ENCODE assay signal across 1 cellular context in the genomic region with DNA sequence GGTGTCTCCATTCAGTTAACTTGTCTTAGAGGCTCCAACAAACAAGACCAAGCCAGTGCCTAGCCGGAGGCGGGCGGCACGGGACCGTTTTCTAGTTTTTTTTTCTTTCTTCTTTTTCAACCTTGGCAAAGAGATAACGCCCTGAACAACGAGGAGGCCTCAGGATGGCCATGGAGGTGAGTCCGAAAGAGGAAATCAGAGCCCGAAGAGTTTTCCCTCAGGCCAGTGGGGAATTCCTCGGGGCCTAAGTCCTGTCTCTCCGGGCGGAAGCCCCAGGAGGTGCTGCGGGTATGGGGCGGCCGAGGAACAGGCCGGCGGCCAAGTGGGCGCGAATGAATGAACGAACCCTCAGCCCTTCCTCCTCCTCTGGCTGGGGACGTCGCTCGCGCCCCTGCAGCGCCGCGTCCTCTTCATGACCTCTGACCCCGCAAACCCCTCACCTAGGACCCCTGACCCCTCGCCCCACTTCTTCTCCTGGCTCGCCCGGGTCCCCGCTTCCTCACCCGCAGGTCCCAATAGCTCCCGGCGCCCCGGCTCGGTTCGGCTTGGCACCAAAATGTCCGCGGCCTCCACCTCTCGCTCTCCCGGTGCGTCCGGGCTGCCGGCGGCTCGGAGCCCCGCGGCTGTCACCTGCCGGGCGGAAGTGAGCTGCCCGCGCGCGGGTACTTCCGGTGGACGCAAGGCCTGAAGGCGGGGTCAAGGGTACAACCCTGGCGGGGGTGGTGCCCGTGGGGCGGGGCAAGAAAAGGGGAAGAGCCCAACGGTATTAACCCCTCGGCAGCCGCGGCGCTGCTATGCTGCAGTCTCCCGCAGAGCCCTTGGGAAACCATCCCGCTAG.
TF ChIP-seq lines count a peak whose summit lies in the region.

A gene (minus strand): TSS at position 650 of the 838 bp plus-strand sequence. CDS start 21,327 bp downstream, outside the sequence.

TF ChIP-seq in K562, 482 proteins besides CTCF, POLR2A, EP300 and RAD21 (continued from another document and continues in another):
- TF ChIP-seq, protein P1, sequence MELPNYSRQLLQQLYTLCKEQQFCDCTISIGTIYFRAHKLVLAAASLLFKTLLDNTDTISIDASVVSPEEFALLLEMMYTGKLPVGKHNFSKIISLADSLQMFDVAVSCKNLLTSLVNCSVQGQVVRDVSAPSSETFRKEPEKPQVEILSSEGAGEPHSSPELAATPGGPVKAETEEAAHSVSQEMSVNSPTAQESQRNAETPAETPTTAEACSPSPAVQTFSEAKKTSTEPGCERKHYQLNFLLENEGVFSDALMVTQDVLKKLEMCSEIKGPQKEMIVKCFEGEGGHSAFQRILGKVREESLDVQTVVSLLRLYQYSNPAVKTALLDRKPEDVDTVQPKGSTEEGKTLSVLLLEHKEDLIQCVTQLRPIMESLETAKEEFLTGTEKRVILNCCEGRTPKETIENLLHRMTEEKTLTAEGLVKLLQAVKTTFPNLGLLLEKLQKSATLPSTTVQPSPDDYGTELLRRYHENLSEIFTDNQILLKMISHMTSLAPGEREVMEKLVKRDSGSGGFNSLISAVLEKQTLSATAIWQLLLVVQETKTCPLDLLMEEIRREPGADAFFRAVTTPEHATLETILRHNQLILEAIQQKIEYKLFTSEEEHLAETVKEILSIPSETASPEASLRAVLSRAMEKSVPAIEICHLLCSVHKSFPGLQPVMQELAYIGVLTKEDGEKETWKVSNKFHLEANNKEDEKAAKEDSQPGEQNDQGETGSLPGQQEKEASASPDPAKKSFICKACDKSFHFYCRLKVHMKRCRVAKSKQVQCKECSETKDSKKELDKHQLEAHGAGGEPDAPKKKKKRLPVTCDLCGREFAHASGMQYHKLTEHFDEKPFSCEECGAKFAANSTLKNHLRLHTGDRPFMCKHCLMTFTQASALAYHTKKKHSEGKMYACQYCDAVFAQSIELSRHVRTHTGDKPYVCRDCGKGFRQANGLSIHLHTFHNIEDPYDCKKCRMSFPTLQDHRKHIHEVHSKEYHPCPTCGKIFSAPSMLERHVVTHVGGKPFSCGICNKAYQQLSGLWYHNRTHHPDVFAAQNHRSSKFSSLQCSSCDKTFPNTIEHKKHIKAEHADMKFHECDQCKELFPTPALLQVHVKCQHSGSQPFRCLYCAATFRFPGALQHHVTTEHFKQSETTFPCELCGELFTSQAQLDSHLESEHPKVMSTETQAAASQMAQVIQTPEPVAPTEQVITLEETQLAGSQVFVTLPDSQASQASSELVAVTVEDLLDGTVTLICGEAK (IDR thresholded peaks at IDR 0.05), result peak; percentile 96
- TF ChIP-seq, protein P1 (CRISPR knock-in tag; IDR thresholded peaks at IDR 0.05), result no peak
- TF ChIP-seq SMARCA4 (IDR thresholded peaks at IDR 0.05), result no peak
- peak; percentile 58 for TF ChIP-seq ATF7 (IDR thresholded peaks at IDR 0.05)
- TF ChIP-seq MTA3 (IDR thresholded peaks at IDR 0.05; ENCODE audit: borderline replicate concordance), result 0 out of 2 replicates have a peak, but pooled peaks have one; percentile 37
- TF ChIP-seq PTBP1 (IDR thresholded peaks at IDR 0.05; ENCODE audit: low read depth, low read length), result no peak
- TF ChIP-seq, protein P2, sequence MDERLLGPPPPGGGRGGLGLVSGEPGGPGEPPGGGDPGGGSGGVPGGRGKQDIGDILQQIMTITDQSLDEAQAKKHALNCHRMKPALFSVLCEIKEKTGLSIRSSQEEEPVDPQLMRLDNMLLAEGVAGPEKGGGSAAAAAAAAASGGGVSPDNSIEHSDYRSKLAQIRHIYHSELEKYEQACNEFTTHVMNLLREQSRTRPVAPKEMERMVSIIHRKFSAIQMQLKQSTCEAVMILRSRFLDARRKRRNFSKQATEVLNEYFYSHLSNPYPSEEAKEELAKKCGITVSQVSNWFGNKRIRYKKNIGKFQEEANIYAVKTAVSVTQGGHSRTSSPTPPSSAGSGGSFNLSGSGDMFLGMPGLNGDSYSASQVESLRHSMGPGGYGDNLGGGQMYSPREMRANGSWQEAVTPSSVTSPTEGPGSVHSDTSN (CRISPR knock-in tag; IDR thresholded peaks at IDR 0.05; ENCODE audit: low read depth), result no peak
- TF ChIP-seq, protein P2 (tag; conservative IDR thresholded peaks at IDR 0.05; ENCODE audit: low read depth), result no peak
- TF ChIP-seq, protein P3, sequence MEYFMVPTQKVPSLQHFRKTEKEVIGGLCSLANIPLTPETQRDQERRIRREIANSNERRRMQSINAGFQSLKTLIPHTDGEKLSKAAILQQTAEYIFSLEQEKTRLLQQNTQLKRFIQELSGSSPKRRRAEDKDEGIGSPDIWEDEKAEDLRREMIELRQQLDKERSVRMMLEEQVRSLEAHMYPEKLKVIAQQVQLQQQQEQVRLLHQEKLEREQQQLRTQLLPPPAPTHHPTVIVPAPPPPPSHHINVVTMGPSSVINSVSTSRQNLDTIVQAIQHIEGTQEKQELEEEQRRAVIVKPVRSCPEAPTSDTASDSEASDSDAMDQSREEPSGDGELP (CRISPR knock-in tag; IDR thresholded peaks at IDR 0.05; ENCODE audit: borderline replicate concordance), result peak; percentile 85
- TF ChIP-seq MYC (IDR thresholded peaks at IDR 0.05; ENCODE audit: low read depth, low read length), result no peak; the same call in 1 of the 2 replicates
- no peak for TF ChIP-seq MYC (CRISPR knock-in tag; IDR thresholded peaks at IDR 0.05; ENCODE audit: borderline replicate concordance, low read depth)
- TF ChIP-seq COPS2 (conservative IDR thresholded peaks at IDR 0.05), result no peak
- 0 out of 2 replicates have a peak, but pooled peaks have one; percentile 3 for TF ChIP-seq ZNF766 (CRISPR knock-in tag; conservative IDR thresholded peaks at IDR 0.05)
- TF ChIP-seq PHF8 (IDR thresholded peaks at IDR 0.05; ENCODE audit: borderline replicate concordance, low read length), result peak; percentile 76
- no peak for TF ChIP-seq DACH1 (IDR thresholded peaks at IDR 0.05; ENCODE audit: partially characterized antibody)
- TF ChIP-seq, protein P4, sequence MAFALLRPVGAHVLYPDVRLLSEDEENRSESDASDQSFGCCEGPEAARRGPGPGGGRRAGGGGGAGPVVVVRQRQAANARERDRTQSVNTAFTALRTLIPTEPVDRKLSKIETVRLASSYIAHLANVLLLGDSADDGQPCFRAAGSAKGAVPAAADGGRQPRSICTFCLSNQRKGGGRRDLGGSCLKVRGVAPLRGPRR (CRISPR knock-in tag; IDR thresholded peaks at IDR 0.05), result no peak
- TF ChIP-seq SMARCA5 (IDR thresholded peaks at IDR 0.05), result no peak
- TF ChIP-seq NFRKB (IDR thresholded peaks at IDR 0.05; ENCODE audit: low read depth), result no peak
- no peak for TF ChIP-seq TAL1 (IDR thresholded peaks at IDR 0.05)
- no peak for TF ChIP-seq ZNF584 (CRISPR knock-in tag; IDR thresholded peaks at IDR 0.05; ENCODE audit: low read depth)
- TF ChIP-seq, protein P5, sequence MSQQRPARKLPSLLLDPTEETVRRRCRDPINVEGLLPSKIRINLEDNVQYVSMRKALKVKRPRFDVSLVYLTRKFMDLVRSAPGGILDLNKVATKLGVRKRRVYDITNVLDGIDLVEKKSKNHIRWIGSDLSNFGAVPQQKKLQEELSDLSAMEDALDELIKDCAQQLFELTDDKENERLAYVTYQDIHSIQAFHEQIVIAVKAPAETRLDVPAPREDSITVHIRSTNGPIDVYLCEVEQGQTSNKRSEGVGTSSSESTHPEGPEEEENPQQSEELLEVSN (IDR thresholded peaks at IDR 0.05; ENCODE audit: borderline replicate concordance in 1 of 2, extremely low read depth in 1 of 2, insufficient read depth in 1 of 2, insufficient read length in 1 of 2, low read depth in 1 of 2, low read length in 1 of 2, poor library complexity in 1 of 2, severe bottlenecking in 1 of 2), result peak in 1 of 2 experiments; percentile 51
- TF ChIP-seq GABPA (tag; conservative IDR thresholded peaks at IDR 0.05; ENCODE audit: low read depth), result peak; percentile 96
- TF ChIP-seq, protein P6, sequence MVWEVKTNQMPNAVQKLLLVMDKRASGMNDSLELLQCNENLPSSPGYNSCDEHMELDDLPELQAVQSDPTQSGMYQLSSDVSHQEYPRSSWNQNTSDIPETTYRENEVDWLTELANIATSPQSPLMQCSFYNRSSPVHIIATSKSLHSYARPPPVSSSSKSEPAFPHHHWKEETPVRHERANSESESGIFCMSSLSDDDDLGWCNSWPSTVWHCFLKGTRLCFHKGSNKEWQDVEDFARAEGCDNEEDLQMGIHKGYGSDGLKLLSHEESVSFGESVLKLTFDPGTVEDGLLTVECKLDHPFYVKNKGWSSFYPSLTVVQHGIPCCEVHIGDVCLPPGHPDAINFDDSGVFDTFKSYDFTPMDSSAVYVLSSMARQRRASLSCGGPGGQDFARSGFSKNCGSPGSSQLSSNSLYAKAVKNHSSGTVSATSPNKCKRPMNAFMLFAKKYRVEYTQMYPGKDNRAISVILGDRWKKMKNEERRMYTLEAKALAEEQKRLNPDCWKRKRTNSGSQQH (CRISPR knock-in tag; IDR thresholded peaks at IDR 0.05), result no peak
- TF ChIP-seq PPARD (CRISPR knock-in tag; IDR thresholded peaks at IDR 0.05), result no peak
- TF ChIP-seq, protein P7, sequence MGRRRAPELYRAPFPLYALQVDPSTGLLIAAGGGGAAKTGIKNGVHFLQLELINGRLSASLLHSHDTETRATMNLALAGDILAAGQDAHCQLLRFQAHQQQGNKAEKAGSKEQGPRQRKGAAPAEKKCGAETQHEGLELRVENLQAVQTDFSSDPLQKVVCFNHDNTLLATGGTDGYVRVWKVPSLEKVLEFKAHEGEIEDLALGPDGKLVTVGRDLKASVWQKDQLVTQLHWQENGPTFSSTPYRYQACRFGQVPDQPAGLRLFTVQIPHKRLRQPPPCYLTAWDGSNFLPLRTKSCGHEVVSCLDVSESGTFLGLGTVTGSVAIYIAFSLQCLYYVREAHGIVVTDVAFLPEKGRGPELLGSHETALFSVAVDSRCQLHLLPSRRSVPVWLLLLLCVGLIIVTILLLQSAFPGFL (CRISPR knock-in tag; IDR thresholded peaks at IDR 0.05), result no peak
- no peak for TF ChIP-seq ZNF551 (CRISPR knock-in tag; IDR thresholded peaks at IDR 0.05)
- no peak for TF ChIP-seq DPF2 (IDR thresholded peaks at IDR 0.05)
- TF ChIP-seq BMI1 (IDR thresholded peaks at IDR 0.05; ENCODE audit: low read length), result no peak
- no peak for TF ChIP-seq RBM34 (IDR thresholded peaks at IDR 0.05; ENCODE audit: borderline replicate concordance, insufficient read depth, low read length)
- TF ChIP-seq ZNF263 (CRISPR knock-in tag; IDR thresholded peaks at IDR 0.05; ENCODE audit: borderline replicate concordance), result no peak
- TF ChIP-seq PHTF2 (CRISPR knock-in tag; IDR thresholded peaks at IDR 0.05), result no peak
- TF ChIP-seq FOXA3 (CRISPR knock-in tag; conservative IDR thresholded peaks at IDR 0.05 in 1 of 2, IDR thresholded peaks at IDR 0.05 in 1 of 2), result no peak
- no peak for TF ChIP-seq NCOA2 (IDR thresholded peaks at IDR 0.05; ENCODE audit: partially characterized antibody in 2 of 2)
- no peak for TF ChIP-seq ZNF57 (CRISPR knock-in tag; IDR thresholded peaks at IDR 0.05)
- TF ChIP-seq, protein P8, sequence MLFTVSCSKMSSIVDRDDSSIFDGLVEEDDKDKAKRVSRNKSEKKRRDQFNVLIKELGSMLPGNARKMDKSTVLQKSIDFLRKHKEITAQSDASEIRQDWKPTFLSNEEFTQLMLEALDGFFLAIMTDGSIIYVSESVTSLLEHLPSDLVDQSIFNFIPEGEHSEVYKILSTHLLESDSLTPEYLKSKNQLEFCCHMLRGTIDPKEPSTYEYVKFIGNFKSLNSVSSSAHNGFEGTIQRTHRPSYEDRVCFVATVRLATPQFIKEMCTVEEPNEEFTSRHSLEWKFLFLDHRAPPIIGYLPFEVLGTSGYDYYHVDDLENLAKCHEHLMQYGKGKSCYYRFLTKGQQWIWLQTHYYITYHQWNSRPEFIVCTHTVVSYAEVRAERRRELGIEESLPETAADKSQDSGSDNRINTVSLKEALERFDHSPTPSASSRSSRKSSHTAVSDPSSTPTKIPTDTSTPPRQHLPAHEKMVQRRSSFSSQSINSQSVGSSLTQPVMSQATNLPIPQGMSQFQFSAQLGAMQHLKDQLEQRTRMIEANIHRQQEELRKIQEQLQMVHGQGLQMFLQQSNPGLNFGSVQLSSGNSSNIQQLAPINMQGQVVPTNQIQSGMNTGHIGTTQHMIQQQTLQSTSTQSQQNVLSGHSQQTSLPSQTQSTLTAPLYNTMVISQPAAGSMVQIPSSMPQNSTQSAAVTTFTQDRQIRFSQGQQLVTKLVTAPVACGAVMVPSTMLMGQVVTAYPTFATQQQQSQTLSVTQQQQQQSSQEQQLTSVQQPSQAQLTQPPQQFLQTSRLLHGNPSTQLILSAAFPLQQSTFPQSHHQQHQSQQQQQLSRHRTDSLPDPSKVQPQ (CRISPR knock-in tag; IDR thresholded peaks at IDR 0.05; ENCODE audit: borderline replicate concordance), result no peak
- TF ChIP-seq NUFIP1 (IDR thresholded peaks at IDR 0.05; ENCODE audit: partially characterized antibody), result no peak
